Comparison of ENCODE assay signal across 13 cellular contexts in genomic region chr7:37149019-37149814, GRCh38.
DNase-seq lines count a peak whose midpoint lies in the region; ATAC-seq, FAIRE-seq and TF ChIP-seq lines count a peak whose summit lies in the region.
"Had no signal": no experiment of that assay in that cellular context is flagged by ENCODE, and none has a peak within 500 bp of the region (broad histone marks: within the 10 kb centered on the region; RNA-seq: fewer than 3 reads in every experiment).

No MANE protein-coding gene starts in this region.

- no peaks in the 10 kb centered on the region for H3K9me3 ChIP-seq in right cardiac atrium (ENCODE audit: control insufficient read depth, low read length)
- no peaks in the 10 kb centered on the region for H3K9me3 ChIP-seq in left ventricle myocardium inferior (replicated peaks)
- no peaks in the 10 kb centered on the region for H3K9me3 ChIP-seq in GM12878 (replicated peaks; ENCODE audit: control insufficient read depth, insufficient read depth, low read length)
- H3K9me3 ChIP-seq in transverse colon, result no peaks in the 10 kb centered on the region
- H3K9me3 ChIP-seq in Peyer's patch, result no peaks in the 10 kb centered on the region
- H3K9me3 ChIP-seq: sigmoid colon had no signal

- in situ Hi-C loops in GM12878 (cut with MboI), result no loop called here
- in situ Hi-C loops in transverse colon (cut with MboI; ENCODE audit: low pct_ligation_motif_present in 1 of 4, low pct_unique_long_range_greater_than_20kb in 1 of 4, low sequenced_read_pairs in 3 of 4), result no loop called here
- in situ Hi-C loops in G401 (cut with HindIII; ENCODE audit: low sequenced_read_pairs), result no loop called here

- H3K36me3 ChIP-seq in left ventricle myocardium inferior (no peaks in the 10 kb centered on the region), GM12878 (ENCODE audit: control insufficient read depth in 2 of 2, insufficient read depth in 2 of 2, low read length in 1 of 2) (no peaks in the 10 kb centered on the region), transverse colon (no peaks in the 10 kb centered on the region), Peyer's patch (no peaks in the 10 kb centered on the region)
- H3K36me3 ChIP-seq: sigmoid colon had no signal

- H3K4me2 ChIP-seq in GM12878 (ENCODE audit: control insufficient read depth, insufficient read depth), result no peak overlapping the region

- RAD21 ChIA-PET in GM12878 (lab: Charles Lee; ENCODE audit: unreplicated experiment), result interaction anchor here (1.2 kb wide), 1 partner anchor 33 kb away, joined by 3 read pairs; no protein-coding TSS in a partner anchor

- BruUV-seq in GM12878 (replicated peaks; lab: Mats Ljungman, UMichigan), result no TSS peak

- H3K27me3 ChIP-seq in right cardiac atrium (ENCODE audit: control insufficient read depth, insufficient read depth), result no peaks in the 10 kb centered on the region
- H3K27me3 ChIP-seq in left ventricle myocardium inferior (ENCODE audit: low read depth), result no peaks in the 10 kb centered on the region
- no peaks in the 10 kb centered on the region for H3K27me3 ChIP-seq in GM12878 (replicated peaks in 1 of 2; ENCODE audit: control insufficient read depth in 2 of 2, insufficient read depth in 2 of 2, low read length in 1 of 2)
- H3K27me3 ChIP-seq in transverse colon, result no peaks in the 10 kb centered on the region
- no peaks in the 10 kb centered on the region for H3K27me3 ChIP-seq in Peyer's patch
- H3K27me3 ChIP-seq: sigmoid colon had no signal

- no peak overlapping the region for H3K9ac ChIP-seq in GM12878 (ENCODE audit: control insufficient read depth, insufficient read depth, low read length)

- no peak for TF ChIP-seq RAD21 in GM12878 (IDR thresholded peaks at IDR 0.05; ENCODE audit: insufficient read depth, low read depth, low read length)

- no peak for FAIRE-seq in GM12878 (lab: Jason Lieb, UNC)

- TF ChIP-seq CTCF in left ventricle myocardium inferior (IDR thresholded peaks at IDR 0.05; ENCODE audit: borderline replicate concordance) (no peak), GM12878 (IDR thresholded peaks at IDR 0.05 in 2 of 3, conservative IDR thresholded peaks at IDR 0.05 in 1 of 3; ENCODE audit: control insufficient read depth in 2 of 3, extremely low read depth in 1 of 3, insufficient read depth in 1 of 3, low read depth in 3 of 3, low read length in 3 of 3) (no peak), transverse colon (IDR thresholded peaks at IDR 0.05) (no peak), Peyer's patch (IDR thresholded peaks at IDR 0.05) (no peak)

- H2AFZ ChIP-seq in GM12878 (ENCODE audit: control insufficient read depth, low read depth, low read length), result no peak overlapping the region

- H3K4me3 ChIP-seq in right cardiac atrium (ENCODE audit: low read length), result no peak overlapping the region
- H3K4me3 ChIP-seq in left ventricle myocardium inferior, result no peak overlapping the region
- no peak overlapping the region for H3K4me3 ChIP-seq in GM12878
- no peak overlapping the region for H3K4me3 ChIP-seq in transverse colon
- no peak overlapping the region for H3K4me3 ChIP-seq in Peyer's patch
- H3K4me3 ChIP-seq: sigmoid colon had no signal

- CTCF ChIA-PET in GM12878 (lab: Yijun Ruan, JAX), result interaction anchor here (0.7 to 1.3 kb wide), 3 partner anchors 33 to 160 kb away, joined by 3 to 4 read pairs (median 4); no protein-coding TSS in a partner anchor

- no peaks in the 10 kb centered on the region for H3K79me2 ChIP-seq in GM12878 (ENCODE audit: control insufficient read depth, insufficient read depth, low read length)

- POLR2A ChIA-PET in GM12878 (lab: Charles Lee), result no interaction called here

- H3K27ac ChIP-seq in right cardiac atrium (ENCODE audit: low read length) (no peak overlapping the region), left ventricle myocardium inferior (replicated peaks) (no peak overlapping the region), GM12878 (ENCODE audit: control insufficient read depth, insufficient read depth) (no peak overlapping the region), transverse colon (peak overlapping the region in 3 of 4 donors; percentile 32 to 54 (median 34)), Peyer's patch (no peak overlapping the region)

- intact Hi-C loops in right cardiac atrium (cut with DNase I), result no loop called here
- intact Hi-C loops in left ventricle myocardium inferior (cut with micrococcal nuclease), result no loop called here
- intact Hi-C loops in GM12878 (cut with micrococcal nuclease; ENCODE audit: unreplicated experiment), result no loop called here
- intact Hi-C loops in transverse colon (cut with DNase I; ENCODE audit: low total_unique reads), result no loop called here

- ATAC-seq in right cardiac atrium (peak; percentile 55 to 57), HG02973 (IDR thresholded peaks at IDR 0.05; ENCODE audit: unreplicated experiment) (peak; percentile 66), GM12878 (peak; percentile 62)

- TF ChIP-seq POLR2A in GM12878 (IDR thresholded peaks at IDR 0.05; ENCODE audit: low read depth, low read length) (no peak), transverse colon (IDR thresholded peaks at IDR 0.05) (no peak), Peyer's patch (IDR thresholded peaks at IDR 0.05) (no peak)

- no peak for DNase-seq in right cardiac atrium
- DNase-seq in left ventricle myocardium inferior, result no peak
- no peak for DNase-seq in GM12878 (ENCODE audit: low read depth, low spot score)
- DNase-seq in transverse colon, result no peak
- DNase-seq in Peyer's patch, result no peak
- no peak for DNase-seq in DMS79 (lab: John Stamatoyannopoulos, UW)
- DNase-seq in G401 (ENCODE audit: low spot score), result no peak
- DNase-seq: activated CD4-positive, CD25-positive, alpha-beta regulatory T cell treated with anti-CD3 and anti-CD28 coated beads, Interleukin-2, amount 50 U/mL, for 72 hours; central memory CD4-positive, alpha-beta T cell; NCI-H1105; NK-92 treated with Interleukin-12 subunit alpha and Interleukin-12 subunit beta, amount 100 ng/mL, for 24 hours; sigmoid colon had no signal

- SMC1A ChIA-PET in GM12878 (lab: Charles Lee; ENCODE audit: uncharacterized antibody, unreplicated experiment), result interaction anchor here (1.1 kb wide), 1 partner anchor 35 kb away, joined by 3 read pairs; no protein-coding TSS in a partner anchor

- H3K4me1 ChIP-seq in right cardiac atrium (ENCODE audit: control insufficient read depth, insufficient read depth, low read length) (no peaks in the 10 kb centered on the region), left ventricle myocardium inferior (peaks cover 13% of the 10 kb centered on the region), GM12878 (ENCODE audit: control insufficient read depth, insufficient read depth, low read length) (peaks cover 3% of the 10 kb centered on the region; the same call in 1 of the 2 replicates), transverse colon (peaks cover 6 to 21% (median 11%) of the 10 kb centered on the region in 4 donors), Peyer's patch (no peaks in the 10 kb centered on the region)

- 46% methylated on average over 3 of the region's 3 CpGs for WGBS in right cardiac atrium
- WGBS in GM12878 (ENCODE audit: insufficient coverage, insufficient replicate concordance, low lambda C conversion rate, missing lambda C conversion rate), result 69% methylated on average over 3 of the region's 3 CpGs
- WGBS in transverse colon (ENCODE audit: low coverage in 1 of 2), 2 donors, result 32 to 44% methylated on average over 2 to 3 of the region's 3 CpGs

- no peak for TF ChIP-seq EP300 in GM12878 (IDR thresholded peaks at IDR 0.05; ENCODE audit: borderline replicate concordance in 1 of 2, control insufficient read depth in 1 of 2, low read depth in 2 of 2, low read length in 2 of 2)
- no peak for TF ChIP-seq EP300 in transverse colon (IDR thresholded peaks at IDR 0.05; ENCODE audit: low read depth)

- no peaks in the 10 kb centered on the region for H4K20me1 ChIP-seq in GM12878 (ENCODE audit: control insufficient read depth, insufficient read depth)

TF ChIP-seq in GM12878, 131 proteins besides CTCF, POLR2A, EP300 and RAD21:
- TF ChIP-seq IKZF1 (conservative IDR thresholded peaks at IDR 0.05), result no peak
- peak; percentile 64; the same call in 1 of the 3 replicates for TF ChIP-seq POU2F2 (IDR thresholded peaks at IDR 0.05; ENCODE audit: borderline replicate concordance, low read depth, low read length)

Comparison
In these comparisons a context has a peak if more than half of its experiments do, and no peak if none do; other contexts are left out.
1. H3K27ac ChIP-seq: peak in transverse colon (3 of 4); none in right cardiac atrium (single experiment), left ventricle myocardium inferior (single experiment), GM12878 (single experiment) and Peyer's patch (0 of 4).
2. Peak in every context shown above with its lines, with median percentiles within 50 percentile points of each other: ATAC-seq.